Comparison of ENCODE assay signal across 14 cellular contexts in the genomic region with DNA sequence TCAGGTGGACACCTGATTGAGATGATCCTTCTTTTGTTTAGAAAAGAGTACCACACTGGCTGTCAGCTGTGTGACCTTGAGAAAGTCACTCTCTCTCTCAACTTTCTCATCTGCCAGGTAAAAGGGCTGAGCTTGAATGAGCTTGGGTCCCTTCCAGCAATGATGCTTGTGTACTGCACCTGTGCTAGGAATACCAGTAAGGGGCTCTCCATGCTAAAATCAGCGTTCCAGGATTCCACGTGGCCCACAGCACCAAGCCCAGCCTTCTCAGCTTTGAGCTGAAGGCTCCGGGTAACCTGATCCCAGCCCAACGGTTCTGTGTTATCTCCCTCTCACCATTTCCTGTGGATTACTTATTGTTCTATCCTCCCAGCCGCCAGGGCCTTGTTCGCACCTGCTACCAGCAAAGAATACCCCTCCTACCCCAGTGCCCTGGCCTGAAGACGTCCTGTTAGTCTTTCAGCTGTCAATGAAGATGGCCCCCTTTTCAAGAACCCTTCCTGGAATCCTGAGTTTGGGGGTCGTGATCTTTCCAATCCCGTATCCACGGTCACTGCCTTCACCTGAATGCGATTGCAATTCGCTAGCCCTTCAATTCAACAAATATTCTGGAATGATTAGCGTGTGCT. TPM values are rescaled to one million over a fixed set of nuclear protein-coding genes. Genes with fewer than 3 reads are reported as not detected.
DNase-seq lines count a peak whose midpoint lies in the region; ATAC-seq and TF ChIP-seq lines count a peak whose summit lies in the region.
"Had no signal": no experiment of that assay in that cellular context is flagged by ENCODE, and none has a peak within 500 bp of the region (broad histone marks: within the 10 kb centered on the region; RNA-seq: fewer than 3 reads in every experiment).

No MANE protein-coding gene starts in this region.

- peaks cover 24% of the 10 kb centered on the region for H3K4me1 ChIP-seq in thymus (ENCODE audit: control insufficient read depth, insufficient read depth, low read length)

- 46% methylated on average over 13 of the region's 13 CpGs for WGBS in thymus

- no peak overlapping the region for H3K4me3 ChIP-seq in thymus (ENCODE audit: low read length)
- H3K4me3 ChIP-seq: esophagus squamous epithelium had no signal

- H3K9me3 ChIP-seq in thymus (ENCODE audit: control insufficient read depth): no peaks in the 10 kb centered on the region
- H3K9me3 ChIP-seq: esophagus squamous epithelium had no signal

- no peak for DNase-seq in natural killer cell treated with Interleukin-12 subunit alpha and Interleukin-12 subunit beta and Interleukin-15 and Interleukin-18, amount 100 ng/mL, for 72 hours (ENCODE audit: low spot score)
- DNase-seq in natural killer cell (no peak), NCI-H510A (lab: John Stamatoyannopoulos, UW) (peak; percentile 84)
- DNase-seq in activated CD4-positive, alpha-beta T cell treated with anti-CD3 and anti-CD28 coated beads, Interleukin-2, amount 50 U/mL, for 48 hours: no peak
- no peak for DNase-seq in activated T-helper 1 cell treated with anti-CD3 and anti-CD28 coated beads, Interleukin-12 subunit alpha, Interleukin-12 subunit beta, Interleukin-2, Interleukin-4 antibody, amounts not matched to agents 30 ng/mL and 10 ng/mL and 1 ng/mL, durations not matched to agents 14 hours and 24 hours and 36 hours (ENCODE audit: low spot score)
- DNase-seq: DMS79; esophagus squamous epithelium; MV-4-11; stimulated activated CD4-positive, alpha-beta T cell treated with anti-CD3 and anti-CD28 coated beads, Interleukin-4, amount 100 ng/mL, for 1 hour; stimulated activated naive CD8-positive, alpha-beta T cell treated with anti-CD3 and anti-CD28 coated beads, Interleukin-15, Interleukin-2, amounts not matched to agents 100 U/mL and 50 U/mL, for 24 hours had no signal

- no peaks in the 10 kb centered on the region for H3K36me3 ChIP-seq in thymus (ENCODE audit: control insufficient read depth, insufficient read depth)
- H3K36me3 ChIP-seq: esophagus squamous epithelium had no signal

- peaks cover 0 to 7% of the 10 kb centered on the region in 2 donors for H3K27me3 Mint-ChIP-seq in natural killer cell treated with Interleukin-12 subunit alpha and Interleukin-12 subunit beta and Interleukin-15 and Interleukin-18, amount 100 ng/mL, for 72 hours
- H3K27me3 Mint-ChIP-seq in natural killer cell (ENCODE audit: low read depth in 2 of 2) (peaks cover 0 to 3% of the 10 kb centered on the region in 2 donors), brain (peaks cover 3% of the 10 kb centered on the region)
- H3K27me3 Mint-ChIP-seq in activated T-helper 1 cell treated with anti-CD3 and anti-CD28 coated beads, Interleukin-12 subunit alpha, Interleukin-12 subunit beta, Interleukin-2, Interleukin-4 antibody, amounts not matched to agents 30 ng/mL and 10 ng/mL and 1 ng/mL, durations not matched to agents 14 hours and 24 hours and 36 hours (ENCODE audit: insufficient read depth): peaks cover 3% of the 10 kb centered on the region
- H3K27me3 Mint-ChIP-seq: memory B cell had no signal

- H3K27me3 ChIP-seq in thymus (ENCODE audit: control insufficient read depth, insufficient read depth): no peaks in the 10 kb centered on the region
- H3K27me3 ChIP-seq: esophagus squamous epithelium had no signal

- TF ChIP-seq CTCF in natural killer cell (IDR thresholded peaks at IDR 0.05): no peak
- TF ChIP-seq CTCF in brain (conservative IDR thresholded peaks at IDR 0.05): no peak

- no peaks in the 10 kb centered on the region for H3K9me3 Mint-ChIP-seq in natural killer cell treated with Interleukin-12 subunit alpha and Interleukin-12 subunit beta and Interleukin-15 and Interleukin-18, amount 100 ng/mL, for 72 hours
- H3K9me3 Mint-ChIP-seq in natural killer cell (no peaks in the 10 kb centered on the region), brain (peaks cover 0 to 5% (median 0%) of the 10 kb centered on the region in 5 experiments)
- no peaks in the 10 kb centered on the region for H3K9me3 Mint-ChIP-seq in activated T-helper 1 cell treated with anti-CD3 and anti-CD28 coated beads, Interleukin-12 subunit alpha, Interleukin-12 subunit beta, Interleukin-2, Interleukin-4 antibody, amounts not matched to agents 30 ng/mL and 10 ng/mL and 1 ng/mL, durations not matched to agents 14 hours and 24 hours and 36 hours
- H3K9me3 Mint-ChIP-seq: memory B cell had no signal

- peak overlapping the region in 1 of 2 donors; percentile 37 for H3K27ac Mint-ChIP-seq in natural killer cell treated with Interleukin-12 subunit alpha and Interleukin-12 subunit beta and Interleukin-15 and Interleukin-18, amount 100 ng/mL, for 72 hours
- H3K27ac Mint-ChIP-seq in natural killer cell (no peak overlapping the region), brain (peak overlapping the region in 3 of 5 experiments; percentile 1 to 25 (median 6))
- no peak overlapping the region for H3K27ac Mint-ChIP-seq in activated T-helper 1 cell treated with anti-CD3 and anti-CD28 coated beads, Interleukin-12 subunit alpha, Interleukin-12 subunit beta, Interleukin-2, Interleukin-4 antibody, amounts not matched to agents 30 ng/mL and 10 ng/mL and 1 ng/mL, durations not matched to agents 14 hours and 24 hours and 36 hours
- H3K27ac Mint-ChIP-seq: memory B cell had no signal

- intact Hi-C loops in natural killer cell (cut with micrococcal nuclease): no loop called here
- intact Hi-C loops in activated T-helper 1 cell treated with anti-CD3 and anti-CD28 coated beads, Interleukin-12 subunit alpha, Interleukin-12 subunit beta, Interleukin-2, Interleukin-4 antibody, amounts not matched to agents 30 ng/mL and 10 ng/mL and 1 ng/mL, durations not matched to agents 14 hours and 24 hours and 36 hours (cut with micrococcal nuclease): no loop called here

- peak overlapping the region; percentile 38 for H3K4me3 Mint-ChIP-seq in natural killer cell treated with Interleukin-12 subunit alpha and Interleukin-12 subunit beta and Interleukin-15 and Interleukin-18, amount 100 ng/mL, for 72 hours
- H3K4me3 Mint-ChIP-seq in natural killer cell (no peak overlapping the region), brain (no peak overlapping the region)
- H3K4me3 Mint-ChIP-seq in activated T-helper 1 cell treated with anti-CD3 and anti-CD28 coated beads, Interleukin-12 subunit alpha, Interleukin-12 subunit beta, Interleukin-2, Interleukin-4 antibody, amounts not matched to agents 30 ng/mL and 10 ng/mL and 1 ng/mL, durations not matched to agents 14 hours and 24 hours and 36 hours: no peak overlapping the region
- H3K4me3 Mint-ChIP-seq: memory B cell had no signal

- no peak for ATAC-seq in natural killer cell treated with Interleukin-12 subunit alpha and Interleukin-12 subunit beta and Interleukin-15 and Interleukin-18, amount 100 ng/mL, for 72 hours
- no peak for ATAC-seq in natural killer cell
- ATAC-seq in GM19395 (IDR thresholded peaks at IDR 0.05; ENCODE audit: unreplicated experiment): no peak
- ATAC-seq: stimulated activated naive CD8-positive, alpha-beta T cell treated with anti-CD3 and anti-CD28 coated beads, Interleukin-15, Interleukin-2, amounts not matched to agents 100 U/mL and 50 U/mL, for 24 hours had no signal

- H3K27ac ChIP-seq in thymus (ENCODE audit: low read depth): peak overlapping the region; percentile 40
- H3K27ac ChIP-seq: esophagus squamous epithelium had no signal

- no peaks in the 10 kb centered on the region for H3K36me3 Mint-ChIP-seq in natural killer cell treated with Interleukin-12 subunit alpha and Interleukin-12 subunit beta and Interleukin-15 and Interleukin-18, amount 100 ng/mL, for 72 hours
- H3K36me3 Mint-ChIP-seq in natural killer cell (no peaks in the 10 kb centered on the region), brain (no peaks in the 10 kb centered on the region)
- H3K36me3 Mint-ChIP-seq in activated T-helper 1 cell treated with anti-CD3 and anti-CD28 coated beads, Interleukin-12 subunit alpha, Interleukin-12 subunit beta, Interleukin-2, Interleukin-4 antibody, amounts not matched to agents 30 ng/mL and 10 ng/mL and 1 ng/mL, durations not matched to agents 14 hours and 24 hours and 36 hours (ENCODE audit: low read depth): no peaks in the 10 kb centered on the region

- H3K4me1 Mint-ChIP-seq in natural killer cell treated with Interleukin-12 subunit alpha and Interleukin-12 subunit beta and Interleukin-15 and Interleukin-18, amount 100 ng/mL, for 72 hours (ENCODE audit: low read depth in 2 of 2): peaks cover 0 to 5% of the 10 kb centered on the region in 2 donors
- H3K4me1 Mint-ChIP-seq in natural killer cell: peaks cover 5 to 16% of the 10 kb centered on the region in 2 donors
- H3K4me1 Mint-ChIP-seq in brain: peaks cover 45% of the 10 kb centered on the region
- no peaks in the 10 kb centered on the region for H3K4me1 Mint-ChIP-seq in activated T-helper 1 cell treated with anti-CD3 and anti-CD28 coated beads, Interleukin-12 subunit alpha, Interleukin-12 subunit beta, Interleukin-2, Interleukin-4 antibody, amounts not matched to agents 30 ng/mL and 10 ng/mL and 1 ng/mL, durations not matched to agents 14 hours and 24 hours and 36 hours (ENCODE audit: low read depth)

RNA-seq across cellular contexts. Expression of gene CGNL1, which starts 54.2 kb away (rescaled TPM):
- total RNA-seq in natural killer cell treated with Interleukin-12 subunit alpha and Interleukin-12 subunit beta and Interleukin-15 and Interleukin-18, amount 100 ng/mL, for 72 hours: not detected
- total RNA-seq in natural killer cell: not detected
- polyA plus RNA-seq in brain (ENCODE audit: insufficient read depth, low read depth, low replicate concordance) (9.1 TPM), thymus (5.7 TPM)
- total RNA-seq in activated T-helper 1 cell treated with anti-CD3 and anti-CD28 coated beads, Interleukin-12 subunit alpha, Interleukin-12 subunit beta, Interleukin-2, Interleukin-4 antibody, amounts not matched to agents 30 ng/mL and 10 ng/mL and 1 ng/mL, durations not matched to agents 14 hours and 24 hours and 36 hours: not detected in 2 replicates

Comparison
In these comparisons a context has a peak if more than half of its experiments do, and no peak if none do; other contexts are left out.
1. H3K27ac Mint-ChIP-seq: peak in brain (3 of 5); none in natural killer cell (0 of 2) and activated T-helper 1 cell treated with anti-CD3 and anti-CD28 coated beads, Interleukin-12 subunit alpha, Interleukin-12 subunit beta, Interleukin-2, Interleukin-4 antibody, amounts not matched to agents 30 ng/mL and 10 ng/mL and 1 ng/mL, durations not matched to agents 14 hours and 24 hours and 36 hours (single experiment).